Comparison of ENCODE assay signal across 7 cellular contexts in the genomic region with DNA sequence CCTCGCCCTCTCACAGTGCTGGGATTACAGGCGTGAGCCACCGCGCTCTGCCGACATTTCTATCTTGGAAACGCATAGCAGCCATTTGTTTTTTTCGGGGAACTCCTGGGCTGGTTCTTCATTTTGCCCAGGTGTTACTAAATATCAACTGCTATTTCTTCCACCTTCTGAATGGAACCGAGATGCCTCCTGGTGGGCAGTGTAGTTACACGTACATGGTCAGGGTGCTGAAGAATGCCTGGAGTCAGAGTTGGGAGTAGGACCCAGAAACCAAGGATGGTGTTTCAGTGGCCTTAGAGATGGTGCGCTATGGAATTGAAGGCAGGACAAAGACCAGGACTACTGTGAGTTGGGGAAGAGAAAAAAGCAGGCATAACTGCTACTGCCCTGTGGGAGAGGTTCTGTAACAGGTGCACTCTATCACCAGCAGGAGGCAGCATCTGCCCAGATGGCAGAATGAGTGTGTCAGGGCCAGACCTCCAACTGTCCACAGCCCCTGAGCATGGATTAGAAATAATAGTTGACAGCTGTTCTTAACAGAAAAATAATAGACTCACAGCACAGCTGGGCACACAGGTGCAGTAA.
DNase-seq lines count a peak whose midpoint lies in the region; ATAC-seq and TF ChIP-seq lines count a peak whose summit lies in the region.

No MANE protein-coding gene starts in this region.

- H3K9ac ChIP-seq in PC-3 (ENCODE audit: low read length), result no peak overlapping the region

- ATAC-seq in PC-3 (peak; percentile 89), lower lobe of right lung (peak in 1 of 2 donors; percentile 48)

- no peaks in the 10 kb centered on the region for H4K20me1 ChIP-seq in PC-3 (ENCODE audit: low read length)

- in situ Hi-C loops in GM13976 (cut with MboI; ENCODE audit: low sequenced_read_pairs, unreplicated experiment), result no loop called here

- POLR2A ChIA-PET in PC-3 (lab: Charles Lee; ENCODE audit: unreplicated experiment), result no interaction called here

- no peaks in the 10 kb centered on the region; the same call in 1 of the 2 replicates for H3K36me3 ChIP-seq in PC-3 (ENCODE audit: low read depth, low read length)
- H3K36me3 ChIP-seq in adrenal gland (replicated peaks in 1 of 2), result no peaks in the 10 kb centered on the region
- H3K36me3 ChIP-seq in lower lobe of right lung, result no peaks in the 10 kb centered on the region
- no peaks in the 10 kb centered on the region for H3K36me3 ChIP-seq in ovary

- H3K27ac Mint-ChIP-seq in HFFc6, result no peak overlapping the region

- H3K4me1 Mint-ChIP-seq in HFFc6 (ENCODE audit: low read depth), result no peaks in the 10 kb centered on the region

- H3K27me3 ChIP-seq in PC-3 (ENCODE audit: low read length) (no peaks in the 10 kb centered on the region), adrenal gland (no peaks in the 10 kb centered on the region), lower lobe of right lung (ENCODE audit: low read depth) (no peaks in the 10 kb centered on the region), ovary (no peaks in the 10 kb centered on the region)

- peak; percentile 39 for DNase-seq in GM13976 (ENCODE audit: low spot score)
- no peak for DNase-seq in HFFc6
- DNase-seq in PC-3, result peak; percentile 64
- peak; percentile 15 to 59 (median 31) for DNase-seq in adrenal gland
- no peak for DNase-seq in lower lobe of right lung
- DNase-seq in 8988T, result no peak
- DNase-seq in ovary, result no peak

- H3K4me1 ChIP-seq in PC-3 (ENCODE audit: insufficient read depth, low read length) (no peaks in the 10 kb centered on the region), adrenal gland (replicated peaks in 1 of 2) (no peaks in the 10 kb centered on the region), lower lobe of right lung (no peaks in the 10 kb centered on the region), ovary (ENCODE audit: insufficient read depth) (no peaks in the 10 kb centered on the region)

- TF ChIP-seq POLR2A in adrenal gland (IDR thresholded peaks at IDR 0.05) (no peak), ovary (IDR thresholded peaks at IDR 0.05) (no peak)

- H3K4me3 Mint-ChIP-seq in HFFc6, result no peak overlapping the region

- H3K9me3 Mint-ChIP-seq in HFFc6, result no peaks in the 10 kb centered on the region; the same call in 1 of the 2 replicates

- CTCF ChIA-PET in PC-3 (lab: Charles Lee), result no interaction called here

- H3K27ac ChIP-seq in PC-3 (ENCODE audit: low read length) (no peak overlapping the region), adrenal gland (no peak overlapping the region), lower lobe of right lung (no peak overlapping the region), ovary (no peak overlapping the region)

- no peak overlapping the region for H3K4me3 ChIP-seq in PC-3 (ENCODE audit: low read length)
- no peak overlapping the region for H3K4me3 ChIP-seq in adrenal gland
- H3K4me3 ChIP-seq in lower lobe of right lung, result no peak overlapping the region
- no peak overlapping the region for H3K4me3 ChIP-seq in ovary

- H3K9me2 ChIP-seq in PC-3 (replicated peaks; ENCODE audit: low read length), result no peaks in the 10 kb centered on the region

- 71 to 80% (median 75%) methylated on average over 10 of the region's 10 CpGs for WGBS in adrenal gland, 4 donors
- WGBS in ovary, 3 donors, result 73 to 80% (median 76%) methylated on average over 10 of the region's 10 CpGs

- no peaks in the 10 kb centered on the region for H3K36me3 Mint-ChIP-seq in HFFc6 (ENCODE audit: low read depth)

- H3F3A ChIP-seq in PC-3 (ENCODE audit: low read length, unreplicated experiment), result no peaks in the 10 kb centered on the region

- TF ChIP-seq EP300 in ovary (IDR thresholded peaks at IDR 0.05), result no peak

- no peak overlapping the region for H3K4me2 ChIP-seq in PC-3 (ENCODE audit: low read length)

- no peak overlapping the region for H2AFZ ChIP-seq in PC-3 (ENCODE audit: low read length)

- intact Hi-C loops in PC-3 (cut with micrococcal nuclease) (loop anchor here (1.0 to 2.0 kb wide), 4 partner anchors 140 to 557 kb away; partner anchors contain the start of gene ZC3H12B), adrenal gland (cut with DNase I) (no loop called here), lower lobe of right lung (cut with DNase I) (no loop called here), ovary (cut with DNase I) (no loop called here)

- peak; percentile 57 for TF ChIP-seq CTCF in GM13976 (IDR thresholded peaks at IDR 0.05; ENCODE audit: borderline replicate concordance, control extremely low read depth, extremely low read depth, insufficient read depth, missing control alignments)
- peak; percentile 69 for TF ChIP-seq CTCF in HFFc6 (IDR thresholded peaks at IDR 0.05)
- peak; percentile 82 for TF ChIP-seq CTCF in PC-3 (conservative IDR thresholded peaks at IDR 0.05; ENCODE audit: low read depth, low read length)
- TF ChIP-seq CTCF in adrenal gland (IDR thresholded peaks at IDR 0.05), result peak in 5 of 6 experiments; percentile 27 to 54 (median 50)
- peak; percentile 41 for TF ChIP-seq CTCF in lower lobe of right lung (IDR thresholded peaks at IDR 0.05)
- TF ChIP-seq CTCF in ovary (IDR thresholded peaks at IDR 0.05), result no peak

- no peaks in the 10 kb centered on the region; the same call in 1 of the 2 replicates for H3K27me3 Mint-ChIP-seq in HFFc6 (ENCODE audit: insufficient read depth)

- H3K79me2 ChIP-seq in PC-3 (ENCODE audit: low read length), result no peaks in the 10 kb centered on the region

- H3K9me3 ChIP-seq in PC-3 (ENCODE audit: low read length) (no peaks in the 10 kb centered on the region), adrenal gland (replicated peaks in 1 of 3) (no peaks in the 10 kb centered on the region), lower lobe of right lung (no peaks in the 10 kb centered on the region), ovary (no peaks in the 10 kb centered on the region)

- BruUV-seq in PC-3 (replicated peaks; lab: Mats Ljungman, UMichigan), result no TSS peak

Comparison
In these comparisons a context has a peak if more than half of its experiments do, and no peak if none do; other contexts are left out.
1. DNase-seq: peak in GM13976 (single experiment), PC-3 (single experiment) and adrenal gland (7 of 7); none in HFFc6 (single experiment), lower lobe of right lung (single experiment), 8988T (single experiment) and ovary (0 of 5).
2. CTCF ChIP-seq: peak in GM13976 (single experiment), HFFc6 (single experiment), PC-3 (single experiment), adrenal gland (5 of 6) and lower lobe of right lung (single experiment); none in ovary (0 of 3).